In genomic region chr4:154590329-154591006, GRCh38 we compare ENCODE assay signal across 1 cellular context.
TF ChIP-seq lines count a peak whose summit lies in the region.

TSS of gene FGA (minus strand) at chr4:154590742. CDS start at chr4:154590687, 55 bp downstream.

TF ChIP-seq in HepG2, 621 proteins besides CTCF, POLR2A, EP300 and RAD21 (continued from another document):
- peak; percentile 100 for TF ChIP-seq HNF1B (CRISPR knock-in tag; IDR thresholded peaks at IDR 0.05)
- TF ChIP-seq SP5 (CRISPR knock-in tag; IDR thresholded peaks at IDR 0.05; ENCODE audit: borderline replicate concordance, low read depth), result peak; percentile 85
- no peak; the same call in 1 of the 2 replicates for TF ChIP-seq ISX (CRISPR knock-in tag; conservative IDR thresholded peaks at IDR 0.05)
- TF ChIP-seq IRF9 (CRISPR knock-in tag; IDR thresholded peaks at IDR 0.05; ENCODE audit: borderline replicate concordance), result peak; percentile 64; the same call in 1 of the 2 replicates
- TF ChIP-seq TBL1XR1 (IDR thresholded peaks at IDR 0.05; ENCODE audit: borderline replicate concordance, low read length, partially characterized antibody), result peak; percentile 83
- TF ChIP-seq ZFP90 (CRISPR knock-in tag; IDR thresholded peaks at IDR 0.05; ENCODE audit: borderline replicate concordance), result 0 out of 2 replicates have a peak, but pooled peaks have one; percentile 41
- peak; percentile 69 for TF ChIP-seq ASH2L (IDR thresholded peaks at IDR 0.05; ENCODE audit: insufficient read length, low read depth, low read length)
- TF ChIP-seq KDM3A (CRISPR knock-in tag; IDR thresholded peaks at IDR 0.05; ENCODE audit: low read depth), result 0 out of 2 replicates have a peak, but pooled peaks have one; percentile 81
- no peak for TF ChIP-seq ZUFSP (CRISPR knock-in tag; IDR thresholded peaks at IDR 0.05; ENCODE audit: borderline replicate concordance)
- peak; percentile 100 for TF ChIP-seq FOXP4 (CRISPR knock-in tag; IDR thresholded peaks at IDR 0.05)
- peak; percentile 83 for TF ChIP-seq KAT8 (CRISPR knock-in tag; IDR thresholded peaks at IDR 0.05)
- no peak for TF ChIP-seq ZNF296 (CRISPR knock-in tag; conservative IDR thresholded peaks at IDR 0.05)
- no peak for TF ChIP-seq IKZF1 (IDR thresholded peaks at IDR 0.05)
- peak; percentile 96 for TF ChIP-seq SIX4 (CRISPR knock-in tag; IDR thresholded peaks at IDR 0.05)
- peak; percentile 74 for TF ChIP-seq ZBTB21 (CRISPR knock-in tag; IDR thresholded peaks at IDR 0.05)
- no peak for TF ChIP-seq GABPA (IDR thresholded peaks at IDR 0.05; ENCODE audit: low read depth, low read length)
- TF ChIP-seq GABPA (CRISPR knock-in tag; IDR thresholded peaks at IDR 0.05; ENCODE audit: low read depth), result 0 out of 2 replicates have a peak, but pooled peaks have one; percentile 21
